Comparison of ENCODE assay signal across 9 cellular contexts in the genomic region with DNA sequence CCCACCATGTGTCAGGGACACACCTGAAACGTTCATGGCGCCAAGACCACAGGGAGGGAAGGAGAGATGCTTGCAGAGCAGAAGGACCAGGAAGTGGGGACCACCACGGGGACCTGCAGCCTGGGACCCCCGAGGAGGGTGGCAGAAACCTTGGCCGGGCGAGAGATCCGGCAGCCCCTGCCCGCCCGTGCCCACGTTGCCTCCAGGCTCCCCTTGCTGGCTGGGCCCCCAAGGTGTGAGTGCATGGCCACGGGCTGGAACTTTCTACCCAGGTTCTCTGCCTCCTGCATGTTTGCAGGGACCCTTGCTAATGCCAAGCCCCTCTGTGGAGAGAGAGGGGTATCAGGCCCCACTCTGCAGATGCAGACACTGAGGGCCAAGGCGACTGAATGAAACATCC. TPM values are rescaled to one million over a fixed set of nuclear protein-coding genes. Genes with fewer than 3 reads are reported as not detected.
DNase-seq lines count a peak whose midpoint lies in the region; ATAC-seq, FAIRE-seq and TF ChIP-seq lines count a peak whose summit lies in the region.
"Had no signal": no experiment of that assay in that cellular context is flagged by ENCODE, and none has a peak within 500 bp of the region (broad histone marks: within the 10 kb centered on the region; RNA-seq: fewer than 3 reads in every experiment).

No MANE protein-coding gene starts in this region.

- DNase-seq in HCT116 (ENCODE audit: low read depth, low spot score) = no peak
- DNase-seq in keratinocyte (ENCODE audit: low read depth, low spot score) = no peak
- DNase-seq in spleen = peak; percentile 67
- no peak for DNase-seq in activated CD4-positive, alpha-beta T cell treated with anti-CD3 and anti-CD28 coated beads, Interleukin-2, amount 50 U/mL, for 48 hours
- DNase-seq: NCI-H524 treated with DMSO at 0.1 percent for 48 hours had no signal

- no peak overlapping the region for H2AFZ ChIP-seq in HCT116 (ENCODE audit: low read depth, low read length, poor library complexity, severe bottlenecking)
- H2AFZ ChIP-seq in keratinocyte (ENCODE audit: control insufficient read depth, low read length) = no peak overlapping the region

- ATAC-seq in HCT116 (no peak), HG03045 (IDR thresholded peaks at IDR 0.05; ENCODE audit: unreplicated experiment) (no peak), HG03039 (IDR thresholded peaks at IDR 0.05; ENCODE audit: unreplicated experiment) (no peak)

- H3K9me2 ChIP-seq in HCT116 (ENCODE audit: insufficient read depth) = no peaks in the 10 kb centered on the region

- H3K4me2 ChIP-seq in HCT116 (ENCODE audit: low read length) = peak overlapping the region; percentile 47; the same call in 1 of the 2 replicates
- H3K4me2 ChIP-seq in keratinocyte (ENCODE audit: control insufficient read depth, extremely low read depth, insufficient read depth, low read depth, low read length) = peak overlapping the region; percentile 56

- no peak for TF ChIP-seq RAD21 in HCT116 (IDR thresholded peaks at IDR 0.05; ENCODE audit: low read depth)

- no peaks in the 10 kb centered on the region for H3K36me3 ChIP-seq in HCT116 (ENCODE audit: control insufficient read depth in 1 of 2, insufficient read depth in 2 of 2, low read length in 2 of 2)
- no peaks in the 10 kb centered on the region for H3K36me3 ChIP-seq in keratinocyte (ENCODE audit: control insufficient read depth in 2 of 2, extremely low read depth in 1 of 2, insufficient read depth in 2 of 2, low read length in 2 of 2)
- no peaks in the 10 kb centered on the region for H3K36me3 ChIP-seq in spleen

- TF ChIP-seq POLR2A in HCT116 (IDR thresholded peaks at IDR 0.05; ENCODE audit: borderline replicate concordance, extremely low read depth, insufficient read depth, insufficient read length) = no peak
- TF ChIP-seq POLR2A in spleen (IDR thresholded peaks at IDR 0.05) = no peak

- no peaks in the 10 kb centered on the region for H3K9me1 ChIP-seq in keratinocyte (ENCODE audit: control insufficient read depth, extremely low read depth, insufficient read depth, low read length)

- FAIRE-seq in keratinocyte (lab: Jason Lieb, UNC) = no peak

- no peak for TF ChIP-seq CTCF in HCT116 (IDR thresholded peaks at IDR 0.05 in 2 of 3, conservative IDR thresholded peaks at IDR 0.05 in 1 of 3; ENCODE audit: borderline replicate concordance in 1 of 3, insufficient read depth in 1 of 3, low read depth in 2 of 3, low read length in 2 of 3)
- no peak for TF ChIP-seq CTCF in keratinocyte (optimal IDR thresholded peaks at IDR 0.05 in 1 of 3, IDR thresholded peaks at IDR 0.05 in 1 of 3, conservative IDR thresholded peaks at IDR 0.05 in 1 of 3; ENCODE audit: extremely low read depth in 1 of 3, insufficient read depth in 2 of 3, low read length in 3 of 3)
- TF ChIP-seq CTCF in spleen (IDR thresholded peaks at IDR 0.05 in 8 of 11, conservative IDR thresholded peaks at IDR 0.05 in 3 of 11) = no peak

- CTCF ChIA-PET in HCT116 (lab: Charles Lee) = interaction anchor here (0.7 to 1.5 kb wide), 9 partner anchors 9 to 766 kb away, joined by 3 to 18 read pairs (median 4); a partner anchor contains a TSS

- no peak overlapping the region for H3K27ac ChIP-seq in HCT116 (ENCODE audit: low read depth, low read length)
- peak overlapping the region; percentile 89 for H3K27ac ChIP-seq in angular gyrus (ENCODE audit: low read depth, low read length)
- H3K27ac ChIP-seq in keratinocyte (ENCODE audit: control insufficient read depth, insufficient read depth, low read length) = no peak overlapping the region
- peak overlapping the region in 1 of 8 donors; percentile 4 for H3K27ac ChIP-seq in spleen
- H3K27ac ChIP-seq: testis had no signal

- H3K4me3 ChIP-seq in HCT116 (replicated peaks in 1 of 2; ENCODE audit: low read depth in 1 of 2, low read length in 2 of 2) (no peak overlapping the region), keratinocyte (ENCODE audit: control insufficient read depth in 2 of 3, extremely low read depth in 1 of 3, insufficient read depth in 2 of 3, low read depth in 1 of 3, low read length in 3 of 3) (no peak overlapping the region), spleen (peak overlapping the region in 1 of 8 donors; percentile 31)
- H3K4me3 ChIP-seq: testis had no signal

- WGBS in spleen, 5 donors = 71 to 86% (median 77%) methylated on average over 11 to 12 of the region's 12 CpGs

- H4K20me1 ChIP-seq in HCT116 (ENCODE audit: insufficient read depth) (no peaks in the 10 kb centered on the region), keratinocyte (ENCODE audit: control insufficient read depth, extremely low read depth, insufficient read depth, low read length) (no peaks in the 10 kb centered on the region)

- intact Hi-C loops in HCT116 (cut with micrococcal nuclease) = loop anchor here (5.0 kb wide), 2 partner anchors 50 to 190 kb away; no protein-coding TSS in a partner anchor
- intact Hi-C loops in spleen (cut with DNase I; ENCODE audit: low total_unique reads) = no loop called here

- H3K27me3 ChIP-seq in HCT116 (ENCODE audit: insufficient read depth, low read length) = no peaks in the 10 kb centered on the region
- H3K27me3 ChIP-seq in keratinocyte (ENCODE audit: control insufficient read depth, extremely low read depth, insufficient read depth, low read length) = no peaks in the 10 kb centered on the region
- H3K27me3 ChIP-seq in spleen (replicated peaks in 1 of 7) = no peaks in the 10 kb centered on the region
- H3K27me3 ChIP-seq: testis had no signal

- RAD21 ChIA-PET in HCT116 (lab: Charles Lee; ENCODE audit: low non-redundant PET in 1 of 2, low total read pairs in 2 of 2, uncharacterized antibody in 2 of 2, unreplicated experiment in 2 of 2) = no interaction called here

- H3K9ac ChIP-seq in HCT116 (ENCODE audit: low read length) = no peak overlapping the region
- no peak overlapping the region for H3K9ac ChIP-seq in keratinocyte (ENCODE audit: control insufficient read depth, extremely low read depth, insufficient read depth, low read length)

- peaks cover 6 to 9% of the 10 kb centered on the region in 2 experiments; a peak in 3 of 4 replicates for H3K4me1 ChIP-seq in HCT116 (ENCODE audit: control insufficient read depth in 1 of 2, insufficient read depth in 2 of 2, low read length in 2 of 2)
- peaks cover 3% of the 10 kb centered on the region for H3K4me1 ChIP-seq in keratinocyte (ENCODE audit: control insufficient read depth, extremely low read depth, insufficient read depth, low read length)
- peaks cover 0 to 17% (median 11%) of the 10 kb centered on the region in 6 donors for H3K4me1 ChIP-seq in spleen

- H3K79me2 ChIP-seq in HCT116 (ENCODE audit: insufficient read depth, low read length) (no peaks in the 10 kb centered on the region), keratinocyte (ENCODE audit: control insufficient read depth, insufficient read depth, low read length) (no peaks in the 10 kb centered on the region)

- no peaks in the 10 kb centered on the region for H3K9me3 ChIP-seq in HCT116 (ENCODE audit: control insufficient read depth in 1 of 2, insufficient read depth in 1 of 2, low read depth in 1 of 2, low read length in 2 of 2)
- no peaks in the 10 kb centered on the region for H3K9me3 ChIP-seq in keratinocyte (ENCODE audit: control insufficient read depth, low read depth, low read length)
- H3K9me3 ChIP-seq in spleen = no peaks in the 10 kb centered on the region
- H3K9me3 ChIP-seq: testis had no signal

- POLR2A ChIA-PET in HCT116 (lab: Charles Lee) = interaction anchor here (1.6 kb wide), 1 partner anchor 49 kb away, joined by 4 read pairs; no protein-coding TSS in a partner anchor

- no TSS peak for BruUV-seq in HCT116 (replicated peaks; lab: Mats Ljungman, UMichigan)

- dilution Hi-C loops in keratinocyte (cut with MboI; ENCODE audit: extremely low pct_ligation_motif_present, low sequenced_read_pairs) = no loop called here

TF ChIP-seq in HCT116, 20 proteins besides CTCF, POLR2A, EP300 and RAD21 (continues in another document):
- TF ChIP-seq YY1 (IDR thresholded peaks at IDR 0.05; ENCODE audit: extremely low read depth, insufficient replicate concordance, low read depth, low read length) (no peak), ELF1 (IDR thresholded peaks at IDR 0.05; ENCODE audit: borderline replicate concordance, low read depth) (no peak), SRF (IDR thresholded peaks at IDR 0.05; ENCODE audit: low read depth) (no peak), ZNF274 (IDR thresholded peaks at IDR 0.05; ENCODE audit: low read depth, low read length) (no peak)
- TF ChIP-seq, protein P1, sequence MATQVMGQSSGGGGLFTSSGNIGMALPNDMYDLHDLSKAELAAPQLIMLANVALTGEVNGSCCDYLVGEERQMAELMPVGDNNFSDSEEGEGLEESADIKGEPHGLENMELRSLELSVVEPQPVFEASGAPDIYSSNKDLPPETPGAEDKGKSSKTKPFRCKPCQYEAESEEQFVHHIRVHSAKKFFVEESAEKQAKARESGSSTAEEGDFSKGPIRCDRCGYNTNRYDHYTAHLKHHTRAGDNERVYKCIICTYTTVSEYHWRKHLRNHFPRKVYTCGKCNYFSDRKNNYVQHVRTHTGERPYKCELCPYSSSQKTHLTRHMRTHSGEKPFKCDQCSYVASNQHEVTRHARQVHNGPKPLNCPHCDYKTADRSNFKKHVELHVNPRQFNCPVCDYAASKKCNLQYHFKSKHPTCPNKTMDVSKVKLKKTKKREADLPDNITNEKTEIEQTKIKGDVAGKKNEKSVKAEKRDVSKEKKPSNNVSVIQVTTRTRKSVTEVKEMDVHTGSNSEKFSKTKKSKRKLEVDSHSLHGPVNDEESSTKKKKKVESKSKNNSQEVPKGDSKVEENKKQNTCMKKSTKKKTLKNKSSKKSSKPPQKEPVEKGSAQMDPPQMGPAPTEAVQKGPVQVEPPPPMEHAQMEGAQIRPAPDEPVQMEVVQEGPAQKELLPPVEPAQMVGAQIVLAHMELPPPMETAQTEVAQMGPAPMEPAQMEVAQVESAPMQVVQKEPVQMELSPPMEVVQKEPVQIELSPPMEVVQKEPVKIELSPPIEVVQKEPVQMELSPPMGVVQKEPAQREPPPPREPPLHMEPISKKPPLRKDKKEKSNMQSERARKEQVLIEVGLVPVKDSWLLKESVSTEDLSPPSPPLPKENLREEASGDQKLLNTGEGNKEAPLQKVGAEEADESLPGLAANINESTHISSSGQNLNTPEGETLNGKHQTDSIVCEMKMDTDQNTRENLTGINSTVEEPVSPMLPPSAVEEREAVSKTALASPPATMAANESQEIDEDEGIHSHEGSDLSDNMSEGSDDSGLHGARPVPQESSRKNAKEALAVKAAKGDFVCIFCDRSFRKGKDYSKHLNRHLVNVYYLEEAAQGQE (IDR thresholded peaks at IDR 0.05; ENCODE audit: low read depth) = no peak

RNA-seq across cellular contexts. Expression of a gene that starts 50.4 kb away (rescaled TPM):
- total RNA-seq in HCT116 (2021; ENCODE audit: unreplicated experiment) = 210 TPM
- polyA plus RNA-seq in HCT116 (2012) = 111 and 112 TPM in 2 replicates
- polyA plus RNA-seq in keratinocyte = 76.4 to 201 TPM (median 111 TPM) in 3 replicates
- polyA plus RNA-seq in keratinocyte (2011; ENCODE audit: low read depth) = 35.9 TPM
- polyA plus RNA-seq in keratinocyte (2011; cell fraction: cytosol; rRNA removed) = 105 and 120 TPM in 2 replicates
- polyA plus RNA-seq in keratinocyte (2011; cell fraction: nucleus; rRNA removed) = 176 and 203 TPM in 2 replicates
- polyA plus RNA-seq in keratinocyte (2012; ENCODE audit: low replicate concordance) = 50.9 and 103 TPM in 2 replicates
- 227 to 753 TPM (median 238 TPM) in 3 replicates for polyA minus RNA-seq in keratinocyte
- 119 TPM for polyA minus RNA-seq in keratinocyte (2011; cell fraction: cytosol; rRNA and poly(A)+ RNA removed)
- 103 and 160 TPM in 2 replicates for polyA minus RNA-seq in keratinocyte (2011; cell fraction: nucleus; rRNA and poly(A)+ RNA removed)
- total RNA-seq in spleen = 100 to 1,000 TPM; 131 to 200 (median 162) TPM
- polyA plus RNA-seq in spleen = 10 to 100 TPM; 21.7 to 44.2 (median 26.2) TPM
